1 cellular context compared by ENCODE assay signal in genomic region chr6:28867078-28867414, GRCh38.
TF ChIP-seq lines count a peak whose summit lies in the region.

No MANE protein-coding gene starts in this region.

TF ChIP-seq in K562, 482 proteins besides CTCF, POLR2A, EP300 and RAD21 (continued from another document):
- TF ChIP-seq ZBTB40 (IDR thresholded peaks at IDR 0.05): no peak; the same call in 1 of the 2 replicates
- no peak for TF ChIP-seq ZBTB40 (CRISPR knock-in tag; IDR thresholded peaks at IDR 0.05)
TF ChIP-seq in K562: peak in this region for 26.
